ENCODE assay signal across 1 cellular context in the genomic region with DNA sequence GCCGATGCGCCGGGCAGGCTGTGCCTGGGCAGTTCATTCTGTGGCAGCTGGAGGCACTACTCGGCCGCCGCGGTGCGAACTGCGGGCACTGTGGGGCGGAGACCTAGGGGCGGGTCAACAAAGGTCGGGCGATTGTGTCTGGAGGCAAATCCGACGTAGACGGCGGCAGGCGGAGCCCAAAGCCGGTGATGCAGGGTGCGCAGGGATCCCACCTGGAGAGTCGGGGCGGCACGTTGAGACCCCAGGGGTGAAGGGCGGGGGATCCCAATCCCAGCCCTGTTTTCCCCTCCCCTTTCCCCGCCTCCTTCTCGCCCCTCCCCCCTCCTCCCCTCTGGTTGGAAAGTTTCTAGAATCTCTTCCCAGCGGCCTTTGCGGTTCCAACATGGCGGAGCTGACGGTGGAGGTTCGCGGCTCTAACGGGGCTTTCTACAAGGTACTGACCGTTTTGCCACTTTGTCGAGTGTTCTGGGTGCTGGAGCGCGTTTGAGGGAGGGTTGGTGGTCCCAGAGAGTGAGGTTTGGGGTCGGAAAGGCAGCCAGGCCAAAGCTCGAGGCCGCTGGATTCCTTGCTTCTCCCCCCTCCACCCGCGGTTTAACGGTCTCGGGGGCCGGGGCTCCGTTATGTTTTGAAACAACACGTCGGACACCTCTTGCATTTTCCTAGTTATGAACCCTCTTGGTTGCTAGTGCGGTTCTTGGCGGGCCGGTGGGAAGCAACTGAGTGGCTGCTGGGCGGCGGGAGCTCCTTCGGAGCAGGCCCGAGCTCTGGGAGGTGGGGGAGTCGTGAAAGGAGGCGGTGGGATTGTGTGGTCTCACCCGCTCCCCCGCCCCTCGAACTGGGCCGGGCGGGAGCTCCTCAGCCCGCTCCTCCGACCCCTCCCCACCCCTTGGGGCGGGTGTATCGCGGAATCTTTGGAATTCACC.
TF ChIP-seq lines count a peak whose summit lies in the region.

A gene (plus strand): TSS at position 367 of the 923 bp plus-strand sequence. CDS start 16 bp downstream, at position 383.

TF ChIP-seq in HepG2, 621 proteins besides CTCF, POLR2A, EP300 and RAD21 (continued from another document and continues in another):
- TF ChIP-seq, protein P1, sequence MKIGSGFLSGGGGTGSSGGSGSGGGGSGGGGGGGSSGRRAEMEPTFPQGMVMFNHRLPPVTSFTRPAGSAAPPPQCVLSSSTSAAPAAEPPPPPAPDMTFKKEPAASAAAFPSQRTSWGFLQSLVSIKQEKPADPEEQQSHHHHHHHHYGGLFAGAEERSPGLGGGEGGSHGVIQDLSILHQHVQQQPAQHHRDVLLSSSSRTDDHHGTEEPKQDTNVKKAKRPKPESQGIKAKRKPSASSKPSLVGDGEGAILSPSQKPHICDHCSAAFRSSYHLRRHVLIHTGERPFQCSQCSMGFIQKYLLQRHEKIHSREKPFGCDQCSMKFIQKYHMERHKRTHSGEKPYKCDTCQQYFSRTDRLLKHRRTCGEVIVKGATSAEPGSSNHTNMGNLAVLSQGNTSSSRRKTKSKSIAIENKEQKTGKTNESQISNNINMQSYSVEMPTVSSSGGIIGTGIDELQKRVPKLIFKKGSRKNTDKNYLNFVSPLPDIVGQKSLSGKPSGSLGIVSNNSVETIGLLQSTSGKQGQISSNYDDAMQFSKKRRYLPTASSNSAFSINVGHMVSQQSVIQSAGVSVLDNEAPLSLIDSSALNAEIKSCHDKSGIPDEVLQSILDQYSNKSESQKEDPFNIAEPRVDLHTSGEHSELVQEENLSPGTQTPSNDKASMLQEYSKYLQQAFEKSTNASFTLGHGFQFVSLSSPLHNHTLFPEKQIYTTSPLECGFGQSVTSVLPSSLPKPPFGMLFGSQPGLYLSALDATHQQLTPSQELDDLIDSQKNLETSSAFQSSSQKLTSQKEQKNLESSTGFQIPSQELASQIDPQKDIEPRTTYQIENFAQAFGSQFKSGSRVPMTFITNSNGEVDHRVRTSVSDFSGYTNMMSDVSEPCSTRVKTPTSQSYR (CRISPR knock-in tag; IDR thresholded peaks at IDR 0.05; ENCODE audit: borderline replicate concordance) = peak; percentile 77; the same call in 1 of the 2 replicates
- TF ChIP-seq RBM22 (optimal IDR thresholded peaks at IDR 0.05; ENCODE audit: low read length) (no peak), IRF2 (CRISPR knock-in tag; IDR thresholded peaks at IDR 0.05) (peak; percentile 40; the same call in 1 of the 2 replicates), ZNF317 (CRISPR knock-in tag; IDR thresholded peaks at IDR 0.05) (peak; percentile 67), SRSF9 (IDR thresholded peaks at IDR 0.05; ENCODE audit: borderline replicate concordance, insufficient read depth, low read depth, low read length, poor library complexity, severe bottlenecking) (no peak), NRL (CRISPR knock-in tag; IDR thresholded peaks at IDR 0.05; ENCODE audit: borderline replicate concordance) (no peak; the same call in 1 of the 2 replicates), NFATC3 (CRISPR knock-in tag; IDR thresholded peaks at IDR 0.05) (no peak), ZNF550 (CRISPR knock-in tag; IDR thresholded peaks at IDR 0.05; ENCODE audit: borderline replicate concordance) (no peak), YY1 (IDR thresholded peaks at IDR 0.05; ENCODE audit: insufficient read depth, insufficient replicate concordance, low read depth, low read length) (peak; percentile 97), CBFB (CRISPR knock-in tag; IDR thresholded peaks at IDR 0.05) (peak; percentile 19), SIN3A (IDR thresholded peaks at IDR 0.05; ENCODE audit: borderline replicate concordance, low read depth, low read length) (0 out of 2 replicates have a peak, but pooled peaks have one; percentile 13), FOXK1 (CRISPR knock-in tag; IDR thresholded peaks at IDR 0.05; ENCODE audit: borderline replicate concordance, low read depth) (0 out of 2 replicates have a peak, but pooled peaks have one; percentile 24), CCDC6 (CRISPR knock-in tag; IDR thresholded peaks at IDR 0.05) (peak; percentile 25; the same call in 1 of the 2 replicates), SNAPC2 (CRISPR knock-in tag; IDR thresholded peaks at IDR 0.05) (peak; percentile 35; the same call in 1 of the 2 replicates), ZNF780A (CRISPR knock-in tag; IDR thresholded peaks at IDR 0.05) (no peak), NKX3-1 (CRISPR knock-in tag; IDR thresholded peaks at IDR 0.05) (0 out of 2 replicates have a peak, but pooled peaks have one; percentile 26), HNRNPL (IDR thresholded peaks at IDR 0.05; ENCODE audit: low read depth, low read length) (peak; percentile 84), ZNF10 (CRISPR knock-in tag; IDR thresholded peaks at IDR 0.05; ENCODE audit: borderline replicate concordance, low read depth) (no peak), ZNF761 (CRISPR knock-in tag; conservative IDR thresholded peaks at IDR 0.05) (no peak), TBX2 (CRISPR knock-in tag; IDR thresholded peaks at IDR 0.05; ENCODE audit: borderline replicate concordance) (peak; percentile 37; the same call in 1 of the 2 replicates), BRCA1 (CRISPR knock-in tag; IDR thresholded peaks at IDR 0.05) (0 out of 2 replicates have a peak, but pooled peaks have one; percentile 14), RBM39 (IDR thresholded peaks at IDR 0.05; ENCODE audit: low read depth, low read length, poor library complexity, severe bottlenecking) (no peak), ZSCAN12 (CRISPR knock-in tag; IDR thresholded peaks at IDR 0.05) (no peak), MYC (CRISPR knock-in tag; IDR thresholded peaks at IDR 0.05; ENCODE audit: borderline replicate concordance) (peak; percentile 27; the same call in 1 of the 2 replicates), AGO2 (optimal IDR thresholded peaks at IDR 0.05; ENCODE audit: low read depth, low read length) (peak; percentile 78), SP1 (IDR thresholded peaks at IDR 0.05) (no peak), SP1 (CRISPR knock-in tag; IDR thresholded peaks at IDR 0.05) (peak; percentile 47), AKAP8 (CRISPR knock-in tag; IDR thresholded peaks at IDR 0.05) (0 out of 2 replicates have a peak, but pooled peaks have one; percentile 14), ARHGAP35 (CRISPR knock-in tag; IDR thresholded peaks at IDR 0.05; ENCODE audit: borderline replicate concordance) (no peak)
- TF ChIP-seq, protein P2, sequence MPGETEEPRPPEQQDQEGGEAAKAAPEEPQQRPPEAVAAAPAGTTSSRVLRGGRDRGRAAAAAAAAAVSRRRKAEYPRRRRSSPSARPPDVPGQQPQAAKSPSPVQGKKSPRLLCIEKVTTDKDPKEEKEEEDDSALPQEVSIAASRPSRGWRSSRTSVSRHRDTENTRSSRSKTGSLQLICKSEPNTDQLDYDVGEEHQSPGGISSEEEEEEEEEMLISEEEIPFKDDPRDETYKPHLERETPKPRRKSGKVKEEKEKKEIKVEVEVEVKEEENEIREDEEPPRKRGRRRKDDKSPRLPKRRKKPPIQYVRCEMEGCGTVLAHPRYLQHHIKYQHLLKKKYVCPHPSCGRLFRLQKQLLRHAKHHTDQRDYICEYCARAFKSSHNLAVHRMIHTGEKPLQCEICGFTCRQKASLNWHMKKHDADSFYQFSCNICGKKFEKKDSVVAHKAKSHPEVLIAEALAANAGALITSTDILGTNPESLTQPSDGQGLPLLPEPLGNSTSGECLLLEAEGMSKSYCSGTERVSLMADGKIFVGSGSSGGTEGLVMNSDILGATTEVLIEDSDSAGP (CRISPR knock-in tag; IDR thresholded peaks at IDR 0.05; ENCODE audit: borderline replicate concordance) = peak; percentile 59; the same call in 1 of the 2 replicates
- TF ChIP-seq, protein P3, sequence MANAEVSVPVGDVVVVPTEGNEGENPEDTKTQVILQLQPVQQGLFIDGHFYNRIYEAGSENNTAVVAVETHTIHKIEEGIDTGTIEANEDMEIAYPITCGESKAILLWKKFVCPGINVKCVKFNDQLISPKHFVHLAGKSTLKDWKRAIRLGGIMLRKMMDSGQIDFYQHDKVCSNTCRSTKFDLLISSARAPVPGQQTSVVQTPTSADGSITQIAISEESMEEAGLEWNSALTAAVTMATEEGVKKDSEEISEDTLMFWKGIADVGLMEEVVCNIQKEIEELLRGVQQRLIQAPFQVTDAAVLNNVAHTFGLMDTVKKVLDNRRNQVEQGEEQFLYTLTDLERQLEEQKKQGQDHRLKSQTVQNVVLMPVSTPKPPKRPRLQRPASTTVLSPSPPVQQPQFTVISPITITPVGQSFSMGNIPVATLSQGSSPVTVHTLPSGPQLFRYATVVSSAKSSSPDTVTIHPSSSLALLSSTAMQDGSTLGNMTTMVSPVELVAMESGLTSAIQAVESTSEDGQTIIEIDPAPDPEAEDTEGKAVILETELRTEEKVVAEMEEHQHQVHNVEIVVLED (CRISPR knock-in tag; IDR thresholded peaks at IDR 0.05; ENCODE audit: borderline replicate concordance) = 0 out of 2 replicates have a peak, but pooled peaks have one; percentile 16
- TF ChIP-seq, protein P4, sequence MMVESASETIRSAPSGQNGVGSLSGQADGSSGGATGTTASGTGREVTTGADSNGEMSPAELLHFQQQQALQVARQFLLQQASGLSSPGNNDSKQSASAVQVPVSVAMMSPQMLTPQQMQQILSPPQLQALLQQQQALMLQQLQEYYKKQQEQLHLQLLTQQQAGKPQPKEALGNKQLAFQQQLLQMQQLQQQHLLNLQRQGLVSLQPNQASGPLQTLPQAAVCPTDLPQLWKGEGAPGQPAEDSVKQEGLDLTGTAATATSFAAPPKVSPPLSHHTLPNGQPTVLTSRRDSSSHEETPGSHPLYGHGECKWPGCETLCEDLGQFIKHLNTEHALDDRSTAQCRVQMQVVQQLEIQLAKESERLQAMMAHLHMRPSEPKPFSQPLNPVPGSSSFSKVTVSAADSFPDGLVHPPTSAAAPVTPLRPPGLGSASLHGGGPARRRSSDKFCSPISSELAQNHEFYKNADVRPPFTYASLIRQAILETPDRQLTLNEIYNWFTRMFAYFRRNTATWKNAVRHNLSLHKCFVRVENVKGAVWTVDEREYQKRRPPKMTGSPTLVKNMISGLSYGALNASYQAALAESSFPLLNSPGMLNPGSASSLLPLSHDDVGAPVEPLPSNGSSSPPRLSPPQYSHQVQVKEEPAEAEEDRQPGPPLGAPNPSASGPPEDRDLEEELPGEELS (CRISPR knock-in tag; IDR thresholded peaks at IDR 0.05) = no peak
- TF ChIP-seq, protein P5, sequence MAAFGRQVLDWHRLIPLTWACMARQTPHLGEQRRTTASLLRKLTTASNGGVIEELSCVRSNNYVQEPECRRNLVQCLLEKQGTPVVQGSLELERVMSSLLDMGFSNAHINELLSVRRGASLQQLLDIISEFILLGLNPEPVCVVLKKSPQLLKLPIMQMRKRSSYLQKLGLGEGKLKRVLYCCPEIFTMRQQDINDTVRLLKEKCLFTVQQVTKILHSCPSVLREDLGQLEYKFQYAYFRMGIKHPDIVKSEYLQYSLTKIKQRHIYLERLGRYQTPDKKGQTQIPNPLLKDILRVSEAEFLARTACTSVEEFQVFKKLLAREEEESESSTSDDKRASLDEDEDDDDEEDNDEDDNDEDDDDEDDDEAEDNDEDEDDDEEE (CRISPR knock-in tag; IDR thresholded peaks at IDR 0.05) = no peak
- TF ChIP-seq, protein P6, sequence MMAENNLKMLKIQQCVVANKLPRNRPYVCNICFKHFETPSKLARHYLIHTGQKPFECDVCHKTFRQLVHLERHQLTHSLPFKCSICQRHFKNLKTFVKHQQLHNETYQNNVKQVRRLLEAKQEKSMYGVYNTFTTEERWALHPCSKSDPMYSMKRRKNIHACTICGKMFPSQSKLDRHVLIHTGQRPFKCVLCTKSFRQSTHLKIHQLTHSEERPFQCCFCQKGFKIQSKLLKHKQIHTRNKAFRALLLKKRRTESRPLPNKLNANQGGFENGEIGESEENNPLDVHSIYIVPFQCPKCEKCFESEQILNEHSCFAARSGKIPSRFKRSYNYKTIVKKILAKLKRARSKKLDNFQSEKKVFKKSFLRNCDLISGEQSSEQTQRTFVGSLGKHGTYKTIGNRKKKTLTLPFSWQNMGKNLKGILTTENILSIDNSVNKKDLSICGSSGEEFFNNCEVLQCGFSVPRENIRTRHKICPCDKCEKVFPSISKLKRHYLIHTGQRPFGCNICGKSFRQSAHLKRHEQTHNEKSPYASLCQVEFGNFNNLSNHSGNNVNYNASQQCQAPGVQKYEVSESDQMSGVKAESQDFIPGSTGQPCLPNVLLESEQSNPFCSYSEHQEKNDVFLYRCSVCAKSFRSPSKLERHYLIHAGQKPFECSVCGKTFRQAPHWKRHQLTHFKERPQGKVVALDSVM (CRISPR knock-in tag; IDR thresholded peaks at IDR 0.05) = peak; percentile 32; the same call in 1 of the 2 replicates
- TF ChIP-seq, protein P7, sequence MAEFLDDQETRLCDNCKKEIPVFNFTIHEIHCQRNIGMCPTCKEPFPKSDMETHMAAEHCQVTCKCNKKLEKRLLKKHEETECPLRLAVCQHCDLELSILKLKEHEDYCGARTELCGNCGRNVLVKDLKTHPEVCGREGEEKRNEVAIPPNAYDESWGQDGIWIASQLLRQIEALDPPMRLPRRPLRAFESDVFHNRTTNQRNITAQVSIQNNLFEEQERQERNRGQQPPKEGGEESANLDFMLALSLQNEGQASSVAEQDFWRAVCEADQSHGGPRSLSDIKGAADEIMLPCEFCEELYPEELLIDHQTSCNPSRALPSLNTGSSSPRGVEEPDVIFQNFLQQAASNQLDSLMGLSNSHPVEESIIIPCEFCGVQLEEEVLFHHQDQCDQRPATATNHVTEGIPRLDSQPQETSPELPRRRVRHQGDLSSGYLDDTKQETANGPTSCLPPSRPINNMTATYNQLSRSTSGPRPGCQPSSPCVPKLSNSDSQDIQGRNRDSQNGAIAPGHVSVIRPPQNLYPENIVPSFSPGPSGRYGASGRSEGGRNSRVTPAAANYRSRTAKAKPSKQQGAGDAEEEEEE (CRISPR knock-in tag; IDR thresholded peaks at IDR 0.05; ENCODE audit: borderline replicate concordance) = no peak
- TF ChIP-seq, protein P8, sequence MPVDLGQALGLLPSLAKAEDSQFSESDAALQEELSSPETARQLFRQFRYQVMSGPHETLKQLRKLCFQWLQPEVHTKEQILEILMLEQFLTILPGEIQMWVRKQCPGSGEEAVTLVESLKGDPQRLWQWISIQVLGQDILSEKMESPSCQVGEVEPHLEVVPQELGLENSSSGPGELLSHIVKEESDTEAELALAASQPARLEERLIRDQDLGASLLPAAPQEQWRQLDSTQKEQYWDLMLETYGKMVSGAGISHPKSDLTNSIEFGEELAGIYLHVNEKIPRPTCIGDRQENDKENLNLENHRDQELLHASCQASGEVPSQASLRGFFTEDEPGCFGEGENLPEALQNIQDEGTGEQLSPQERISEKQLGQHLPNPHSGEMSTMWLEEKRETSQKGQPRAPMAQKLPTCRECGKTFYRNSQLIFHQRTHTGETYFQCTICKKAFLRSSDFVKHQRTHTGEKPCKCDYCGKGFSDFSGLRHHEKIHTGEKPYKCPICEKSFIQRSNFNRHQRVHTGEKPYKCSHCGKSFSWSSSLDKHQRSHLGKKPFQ (CRISPR knock-in tag; IDR thresholded peaks at IDR 0.05; ENCODE audit: insufficient replicate concordance) = peak; percentile 74
- TF ChIP-seq, protein P9, sequence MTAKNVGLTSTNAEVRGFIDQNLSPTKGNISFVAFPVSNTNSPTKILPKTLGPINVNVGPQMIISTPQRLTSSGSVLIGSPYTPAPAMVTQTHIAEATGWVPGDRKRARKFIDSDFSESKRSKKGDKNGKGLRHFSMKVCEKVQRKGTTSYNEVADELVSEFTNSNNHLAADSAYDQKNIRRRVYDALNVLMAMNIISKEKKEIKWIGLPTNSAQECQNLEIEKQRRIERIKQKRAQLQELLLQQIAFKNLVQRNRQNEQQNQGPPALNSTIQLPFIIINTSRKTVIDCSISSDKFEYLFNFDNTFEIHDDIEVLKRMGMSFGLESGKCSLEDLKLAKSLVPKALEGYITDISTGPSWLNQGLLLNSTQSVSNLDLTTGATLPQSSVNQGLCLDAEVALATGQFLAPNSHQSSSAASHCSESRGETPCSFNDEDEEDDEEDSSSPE (CRISPR knock-in tag; IDR thresholded peaks at IDR 0.05) = 0 out of 2 replicates have a peak, but pooled peaks have one; percentile 36
